Comparison of ENCODE assay signal across 22 cellular contexts in the genomic region with DNA sequence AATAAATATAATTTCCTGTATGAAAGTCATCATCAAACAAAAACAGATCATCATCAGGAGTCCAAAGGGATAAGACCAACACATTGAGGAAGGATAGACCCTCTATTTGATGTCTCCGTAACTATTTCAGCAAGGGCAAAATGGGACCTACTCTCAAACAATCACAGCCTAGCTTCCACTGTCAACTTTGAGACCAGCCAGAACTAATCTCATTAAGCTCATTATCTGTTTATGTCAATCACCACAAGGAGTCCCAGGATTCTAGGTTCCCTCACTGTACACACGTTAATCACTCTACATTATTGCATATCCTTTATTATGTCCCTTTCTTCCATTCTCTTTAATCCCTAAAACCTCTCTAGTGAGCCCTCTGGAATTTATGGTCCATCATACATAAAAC.
DNase-seq lines count a peak whose midpoint lies in the region; FAIRE-seq and TF ChIP-seq lines count a peak whose summit lies in the region.
"Had no signal": no experiment of that assay in that cellular context is flagged by ENCODE, and none has a peak within 500 bp of the region (broad histone marks: within the 10 kb centered on the region; RNA-seq: fewer than 3 reads in every experiment).

No MANE protein-coding gene starts in this region.

- no peaks in the 10 kb centered on the region for H3F3A ChIP-seq in SK-N-SH (replicated peaks; ENCODE audit: insufficient read depth)

- H3K9me2 ChIP-seq in SK-N-SH = no peaks in the 10 kb centered on the region

- TF ChIP-seq RAD21 in H1 (IDR thresholded peaks at IDR 0.05 in 1 of 2, conservative IDR thresholded peaks at IDR 0.05 in 1 of 2; ENCODE audit: low read depth in 2 of 2, low read length in 2 of 2) = no peak
- TF ChIP-seq RAD21 in SK-N-SH (IDR thresholded peaks at IDR 0.05; ENCODE audit: low read length) = no peak

- H2BK12ac ChIP-seq in H1 (ENCODE audit: low read depth, low read length) = no peak overlapping the region

- no peak overlapping the region for H3K18ac ChIP-seq in H1 (ENCODE audit: extremely low read depth, low read length)

- H3K36me3 ChIP-seq in A673 (ENCODE audit: insufficient read depth, low read length, poor library complexity, severe bottlenecking) (no peaks in the 10 kb centered on the region), H1 (ENCODE audit: control insufficient read depth in 2 of 4, insufficient read depth in 4 of 4, low read length in 3 of 4) (no peaks in the 10 kb centered on the region), SK-N-SH (replicated peaks in 1 of 2; ENCODE audit: control insufficient read depth in 1 of 2, insufficient read depth in 2 of 2, low read length in 1 of 2) (no peaks in the 10 kb centered on the region)
- H3K36me3 ChIP-seq: BLaER1 had no signal

- no peak overlapping the region for H2AK5ac ChIP-seq in H1 (ENCODE audit: low read depth, low read length)

- H4K5ac ChIP-seq in H1 (ENCODE audit: insufficient read length, low read depth, low read length) = no peak overlapping the region

- no peak overlapping the region for H4K8ac ChIP-seq in H1 (ENCODE audit: extremely low read depth, insufficient read depth, low read length)

- H2BK120ac ChIP-seq in H1 (replicated peaks; ENCODE audit: low read depth, low read length) = no peak overlapping the region

- H4K20me1 ChIP-seq in H1 (replicated peaks in 1 of 2; ENCODE audit: control insufficient read depth in 1 of 2, insufficient read depth in 2 of 2, low read length in 2 of 2) (no peaks in the 10 kb centered on the region), SK-N-SH (ENCODE audit: insufficient read depth) (no peaks in the 10 kb centered on the region)
- H4K20me1 ChIP-seq: BLaER1 had no signal

- no peak for TF ChIP-seq CTCF in A673 (conservative IDR thresholded peaks at IDR 0.05; ENCODE audit: low read depth, low read length)
- TF ChIP-seq CTCF in H1 (IDR thresholded peaks at IDR 0.05; ENCODE audit: control extremely low read depth in 1 of 3, insufficient read depth in 1 of 3, low read depth in 1 of 3, low read length in 3 of 3) = no peak
- no peak for TF ChIP-seq CTCF in SK-N-SH (IDR thresholded peaks at IDR 0.05)

- H3K27me3 ChIP-seq in A673 (replicated peaks; ENCODE audit: insufficient read depth, low read depth, low read length, poor library complexity) = no peaks in the 10 kb centered on the region
- peaks cover 0 to 1% (median 0%) of the 10 kb centered on the region in 4 experiments; a peak in 1 of 7 replicates for H3K27me3 ChIP-seq in H1 (replicated peaks in 1 of 4; ENCODE audit: control insufficient read depth in 3 of 4, extremely low read depth in 1 of 4, insufficient read depth in 3 of 4, low read length in 3 of 4)
- no peaks in the 10 kb centered on the region for H3K27me3 ChIP-seq in SK-N-SH (ENCODE audit: insufficient read depth)
- H3K27me3 ChIP-seq: BLaER1 had no signal

- TF ChIP-seq EP300 in H1 (IDR thresholded peaks at IDR 0.05; ENCODE audit: borderline replicate concordance in 1 of 2, low read depth in 2 of 2, low read length in 2 of 2) (no peak), SK-N-SH (IDR thresholded peaks at IDR 0.05; ENCODE audit: borderline replicate concordance in 1 of 2, low read depth in 1 of 2, low read length in 1 of 2) (no peak)

- H3K79me1 ChIP-seq in H1 (ENCODE audit: low read depth, low read length) = no peaks in the 10 kb centered on the region

- H3K27ac ChIP-seq in A673 (ENCODE audit: low read depth, low read length, poor library complexity, severe bottlenecking) = no peak overlapping the region
- no peak overlapping the region for H3K27ac ChIP-seq in H1 (ENCODE audit: low read depth, low read length)
- H3K27ac ChIP-seq in SK-N-SH (ENCODE audit: low read depth in 2 of 2, low read length in 1 of 2) = no peak overlapping the region
- H3K27ac ChIP-seq: BLaER1, GM23248 had no signal

- no peak overlapping the region for H3K14ac ChIP-seq in H1 (ENCODE audit: insufficient read length)

- no peaks in the 10 kb centered on the region for H3K9me3 ChIP-seq in A673 (ENCODE audit: low read depth, low read length, poor library complexity, severe bottlenecking)
- no peaks in the 10 kb centered on the region for H3K9me3 ChIP-seq in H1 (ENCODE audit: insufficient read depth in 2 of 2, low read depth in 1 of 2, low read length in 1 of 2)
- H3K9me3 ChIP-seq in SK-N-SH = no peaks in the 10 kb centered on the region
- H3K9me3 ChIP-seq: BLaER1 had no signal

- intact Hi-C loops in A673 (cut with micrococcal nuclease; ENCODE audit: unreplicated experiment) = no loop called here

- no peak overlapping the region for H3K4ac ChIP-seq in H1 (replicated peaks; ENCODE audit: insufficient read length, low read depth, low read length)

- H3K23ac ChIP-seq in H1 (ENCODE audit: insufficient read length) = no peak overlapping the region

- H2AFZ ChIP-seq in H1 (ENCODE audit: low read length) (0 out of 2 replicates have a peak overlapping the region, but pooled peaks have one; percentile 24), SK-N-SH (ENCODE audit: low read depth) (no peak overlapping the region)
- H2AFZ ChIP-seq: GM23248 had no signal

- no TSS peak for BruUV-seq in A673 (replicated peaks; lab: Mats Ljungman, UMichigan)

- POLR2A ChIA-PET in A673 (lab: Charles Lee; ENCODE audit: low non-redundant PET) (no interaction called here), H1 (lab: Charles Lee; ENCODE audit: partially characterized antibody) (no interaction called here), SK-N-SH (lab: Yijun Ruan, JAX) (no interaction called here)

- H3K9ac ChIP-seq in H1 (replicated peaks in 1 of 4; ENCODE audit: extremely low read depth in 1 of 4, low read depth in 3 of 4, low read length in 3 of 4) (no peak overlapping the region), SK-N-SH (no peak overlapping the region)
- H3K9ac ChIP-seq: BLaER1, GM23248 had no signal

- 82 to 100% methylated on average over 1 to 2 of the region's 2 CpGs for WGBS in H1 (ENCODE audit: extremely low coverage in 1 of 2, insufficient coverage in 1 of 2, insufficient read length in 1 of 2, insufficient replicate concordance in 2 of 2, low coverage in 1 of 2, low lambda C conversion rate in 2 of 2, missing lambda C conversion rate in 1 of 2), 2 experiments
- WGBS in SK-N-SH (ENCODE audit: low lambda C conversion rate) = 26% methylated on average over 2 of the region's 2 CpGs

- CTCF ChIA-PET in A673 (lab: Charles Lee) = no interaction called here
- CTCF ChIA-PET in H1 (lab: Charles Lee; ENCODE audit: partially characterized antibody) = interaction anchor here (0.6 to 1.4 kb wide), 2 partner anchors 14 to 27 kb away, joined by 3 read pairs; no protein-coding TSS in a partner anchor
- CTCF ChIA-PET in SK-N-SH (lab: Yijun Ruan, JAX) = no interaction called here

- H3K23me2 ChIP-seq in H1 (ENCODE audit: low read depth, low read length) = peaks cover 2% of the 10 kb centered on the region; the same call in 1 of the 2 replicates

- H2BK5ac ChIP-seq in H1 (ENCODE audit: low read depth, low read length) = no peak overlapping the region

- H3K56ac ChIP-seq in H1 (replicated peaks; ENCODE audit: insufficient read length, low read depth, low read length) = no peak overlapping the region

- H4K91ac ChIP-seq in H1 (replicated peaks; ENCODE audit: insufficient read length, low read length) = no peak overlapping the region

- H3K79me2 ChIP-seq in H1 (ENCODE audit: control insufficient read depth in 1 of 2, insufficient read depth in 2 of 2, low read length in 2 of 2) (no peaks in the 10 kb centered on the region), SK-N-SH (ENCODE audit: insufficient read depth) (no peaks in the 10 kb centered on the region)

- no peak for TF ChIP-seq POLR2A in H1 (IDR thresholded peaks at IDR 0.05; ENCODE audit: control extremely low read depth in 1 of 2, low read depth in 2 of 2, low read length in 2 of 2)

- H3K4me1 ChIP-seq in A673 (ENCODE audit: insufficient read depth, low read length, poor library complexity, severe bottlenecking) (no peaks in the 10 kb centered on the region), H1 (replicated peaks in 1 of 4; ENCODE audit: control insufficient read depth in 3 of 4, insufficient read depth in 4 of 4, low read length in 3 of 4) (no peaks in the 10 kb centered on the region), SK-N-SH (ENCODE audit: control insufficient read depth in 1 of 2, insufficient read depth in 2 of 2, low read depth in 1 of 2, low read length in 1 of 2) (no peaks in the 10 kb centered on the region; a peak in 2 of 4 replicates)
- H3K4me1 ChIP-seq: BLaER1 had no signal

- no peak overlapping the region for H3K4me2 ChIP-seq in H1 (ENCODE audit: insufficient read depth in 1 of 2, low read depth in 2 of 2, low read length in 2 of 2)
- no peak overlapping the region for H3K4me2 ChIP-seq in SK-N-SH
- H3K4me2 ChIP-seq: BLaER1 had no signal

- no peak overlapping the region for H2BK15ac ChIP-seq in H1 (ENCODE audit: low read length)

- no peak for FAIRE-seq in H1 (lab: Jason Lieb, UNC)
- FAIRE-seq: GM12878, GM19239, H54, HTR-8/SVneo, K562 had no signal

- DNase-seq in A673 (ENCODE audit: low spot score) (peak; percentile 21), D341Med (ENCODE audit: low spot score) (peak; percentile 50), NCI-H82 treated with DMSO at 0.1 percent for 48 hours (lab: John Stamatoyannopoulos, UW; ENCODE audit: unreplicated experiment) (peak; percentile 45), H1 (ENCODE audit: low read depth in 1 of 2, low spot score in 2 of 2) (no peak), SK-N-SH (no peak), SHP77 treated with DMSO at 0.1 percent for 48 hours (lab: John Stamatoyannopoulos, UW) (no peak), HK-2 (ENCODE audit: unreplicated experiment) (no peak)
- DNase-seq: AML-193; CD4-positive, alpha-beta memory T cell; DMS 273 treated with DMSO at 0.1 percent for 48 hours; DMS53; DND-41; EL; GM23248; HFFc6; IMR-90 had no signal

- no peak overlapping the region for H2BK20ac ChIP-seq in H1 (ENCODE audit: low read length)

- H3K4me3 ChIP-seq in A673 (ENCODE audit: low read depth, low read length, poor library complexity, severe bottlenecking) = no peak overlapping the region
- H3K4me3 ChIP-seq in H1 (ENCODE audit: extremely low read depth in 1 of 4, insufficient read depth in 2 of 4, low read depth in 3 of 4, low read length in 4 of 4) = no peak overlapping the region
- no peak overlapping the region for H3K4me3 ChIP-seq in SK-N-SH (ENCODE audit: low read depth in 2 of 2, low read length in 1 of 2)
- H3K4me3 ChIP-seq: BLaER1, GM12878, GM23248, K562 had no signal

TF ChIP-seq in H1, 55 proteins besides CTCF, POLR2A, EP300 and RAD21:
- TF ChIP-seq RBBP5 (IDR thresholded peaks at IDR 0.05; ENCODE audit: borderline replicate concordance, low read depth, low read length) (no peak), TAF7 (optimal IDR thresholded peaks at IDR 0.05; ENCODE audit: borderline replicate concordance, low read depth, low read length) (no peak), TBP (IDR thresholded peaks at IDR 0.05; ENCODE audit: low read depth, low read length) (no peak)

TF ChIP-seq in SK-N-SH, 30 proteins besides CTCF, POLR2A, EP300 and RAD21 (continues in another document):
- TF ChIP-seq MXI1 (IDR thresholded peaks at IDR 0.05; ENCODE audit: low read depth, low read length) (no peak), RFX5 (IDR thresholded peaks at IDR 0.05; ENCODE audit: low read length) (no peak)

Comparison
In these comparisons a context has a peak if more than half of its experiments do, and no peak if none do; other contexts are left out.
1. DNase-seq: peak in A673 (single experiment), D341Med (single experiment) and NCI-H82 treated with DMSO at 0.1 percent for 48 hours (single experiment); none in H1 (0 of 2), SK-N-SH (single experiment), SHP77 treated with DMSO at 0.1 percent for 48 hours (single experiment) and HK-2 (single experiment).